ENCODE assay signal across 8 cellular contexts in genomic region chr13:77492982-77493381, GRCh38. TPM values are rescaled to one million over a fixed set of nuclear protein-coding genes. Genes with fewer than 3 reads are reported as not detected.
DNase-seq lines count a peak whose midpoint lies in the region; ATAC-seq and TF ChIP-seq lines count a peak whose summit lies in the region.

No MANE protein-coding gene starts in this region.

- TF ChIP-seq CTCF in cardiac fibroblast (IDR thresholded peaks at IDR 0.05; ENCODE audit: low read depth, low read length) = peak; percentile 64
- peak; percentile 32 for TF ChIP-seq CTCF in osteocyte (IDR thresholded peaks at IDR 0.05)

- no peak overlapping the region for H3K4me3 Mint-ChIP-seq in osteocyte (ENCODE audit: unreplicated experiment)

- no peak overlapping the region for H3K4me3 ChIP-seq in cardiac fibroblast (replicated peaks in 1 of 2; ENCODE audit: low read depth in 2 of 2, low read length in 2 of 2)

- peaks cover 17% of the 10 kb centered on the region for H3K27me3 Mint-ChIP-seq in osteocyte (ENCODE audit: unreplicated experiment)

- no peak overlapping the region for H3K27ac Mint-ChIP-seq in osteocyte (ENCODE audit: unreplicated experiment)

- no peaks in the 10 kb centered on the region for H3K9me3 Mint-ChIP-seq in osteocyte (ENCODE audit: unreplicated experiment)

- DNase-seq in NCI-H2107 treated with DMSO at 0.1 percent for 48 hours (lab: John Stamatoyannopoulos, UW; ENCODE audit: unreplicated experiment) = peak; percentile 37
- no peak for DNase-seq in NCI-H2107 (lab: John Stamatoyannopoulos, UW)
- DNase-seq in NCI-H2227 (lab: John Stamatoyannopoulos, UW; ENCODE audit: unreplicated experiment) = peak; percentile 44
- peak; percentile 46 to 58 for DNase-seq in cardiac fibroblast (ENCODE audit: low read depth in 2 of 2)
- no peak for DNase-seq in osteocyte (ENCODE audit: extremely low spot score, unreplicated experiment)
- no peak for DNase-seq in activated CD8-positive, alpha-beta memory T cell treated with anti-CD3 and anti-CD28 coated beads, Interleukin-2, amount 50 U/mL, for 4 hours
- no peak for DNase-seq in ureter (ENCODE audit: low spot score)

- ATAC-seq in HG02759 (IDR thresholded peaks at IDR 0.05; ENCODE audit: unreplicated experiment) = peak; percentile 83

- no peaks in the 10 kb centered on the region for H3K4me1 Mint-ChIP-seq in osteocyte (ENCODE audit: unreplicated experiment)

- H3K36me3 Mint-ChIP-seq in osteocyte (ENCODE audit: unreplicated experiment) = no peaks in the 10 kb centered on the region

RNA-seq across cellular contexts. Expression of gene SCEL, which starts 42.5 kb away (rescaled TPM):
- total RNA-seq in osteocyte (not detected in 2 replicates), ureter (not detected)

Comparison
In these comparisons a context has a peak if more than half of its experiments do, and no peak if none do; other contexts are left out.
1. DNase-seq: peak in NCI-H2107 treated with DMSO at 0.1 percent for 48 hours (single experiment), NCI-H2227 (single experiment) and cardiac fibroblast (2 of 2); none in NCI-H2107 (single experiment), osteocyte (single experiment), activated CD8-positive, alpha-beta memory T cell treated with anti-CD3 and anti-CD28 coated beads, Interleukin-2, amount 50 U/mL, for 4 hours (single experiment) and ureter (single experiment).